ENCODE assay signal across 14 cellular contexts in the genomic region with DNA sequence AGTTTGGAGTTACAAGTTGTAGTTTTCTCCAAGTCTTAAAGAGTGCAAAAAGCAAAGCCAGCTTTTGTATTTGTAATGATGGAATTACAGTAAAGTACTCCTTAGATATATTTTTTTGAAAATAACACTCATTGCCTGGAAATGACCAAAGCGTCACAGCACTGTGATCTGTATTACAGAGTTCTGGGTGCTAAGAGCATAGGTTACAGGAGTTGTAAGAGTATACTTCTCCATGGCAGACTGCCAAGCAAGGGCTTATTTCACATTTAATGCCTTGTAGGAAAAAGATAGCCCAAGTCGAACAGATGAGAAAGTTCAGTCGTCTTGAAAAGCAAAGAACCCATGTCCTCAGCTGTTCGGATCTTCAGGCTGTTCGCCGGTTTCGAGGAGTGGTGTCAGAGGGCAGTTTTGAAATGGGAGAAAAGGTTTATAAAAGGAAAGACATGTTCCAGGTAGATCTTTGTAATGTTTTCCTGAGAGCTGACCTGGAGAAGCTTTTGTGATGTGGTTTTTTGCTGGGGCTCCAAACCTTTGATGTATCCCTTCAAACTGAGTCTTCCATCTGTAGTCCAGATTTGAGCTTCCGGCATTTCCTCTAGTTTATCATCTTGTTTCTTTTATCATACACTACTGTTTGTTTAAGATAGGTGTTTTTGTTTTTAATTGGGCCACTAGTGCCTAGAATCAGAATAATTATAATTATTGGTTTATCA. TPM values are rescaled to one million over a fixed set of nuclear protein-coding genes. Genes with fewer than 3 reads are reported as not detected.
DNase-seq lines count a peak whose midpoint lies in the region; ATAC-seq, FAIRE-seq and TF ChIP-seq lines count a peak whose summit lies in the region.
"Had no signal": no experiment of that assay in that cellular context is flagged by ENCODE, and none has a peak within 500 bp of the region (broad histone marks: within the 10 kb centered on the region; RNA-seq: fewer than 3 reads in every experiment).

No MANE protein-coding gene starts in this region.

- TF ChIP-seq POLR2A in esophagus squamous epithelium (IDR thresholded peaks at IDR 0.05) (no peak), GM18505 (IDR thresholded peaks at IDR 0.05; ENCODE audit: borderline replicate concordance, extremely low read depth, insufficient read depth, insufficient read length) (no peak)

- intact Hi-C loops in Right ventricle myocardium superior (cut with DNase I) (no loop called here), esophagus squamous epithelium (cut with DNase I) (no loop called here)

- no peak for TF ChIP-seq CTCF in cardiac muscle cell (IDR thresholded peaks at IDR 0.05; ENCODE audit: low read depth, low read length)
- no peak for TF ChIP-seq CTCF in fibroblast of pulmonary artery (IDR thresholded peaks at IDR 0.05; ENCODE audit: low read length, missing control alignments)
- no peak for TF ChIP-seq CTCF in esophagus squamous epithelium (IDR thresholded peaks at IDR 0.05)
- TF ChIP-seq CTCF in D721Med (IDR thresholded peaks at IDR 0.05; ENCODE audit: insufficient read depth, missing control alignments): no peak

- 70 to 77% methylated on average over 8 of the region's 8 CpGs for WGBS in esophagus squamous epithelium, 2 donors

- H3K4me3 ChIP-seq in cardiac muscle cell (no peak overlapping the region), fibroblast of pulmonary artery (replicated peaks; ENCODE audit: low read depth, low read length) (no peak overlapping the region), esophagus squamous epithelium (no peak overlapping the region)
- H3K4me3 ChIP-seq: heart right ventricle, left lung, vagina had no signal

- FAIRE-seq in D721Med (lab: Jason Lieb, UNC): no peak
- FAIRE-seq: GM18507 had no signal

- H3K9me3 ChIP-seq in cardiac muscle cell (ENCODE audit: low read depth): no peaks in the 10 kb centered on the region
- H3K9me3 ChIP-seq in esophagus squamous epithelium: no peaks in the 10 kb centered on the region
- H3K9me3 ChIP-seq: heart right ventricle, left lung, vagina had no signal

- H3K27me3 ChIP-seq in cardiac muscle cell (no peaks in the 10 kb centered on the region), esophagus squamous epithelium (no peaks in the 10 kb centered on the region)
- H3K27me3 ChIP-seq: heart right ventricle, left lung, vagina had no signal

- H3K4me1 ChIP-seq in cardiac muscle cell (ENCODE audit: low read depth) (peaks cover 5% of the 10 kb centered on the region), esophagus squamous epithelium (peaks cover 20 to 53% (median 28%) of the 10 kb centered on the region in 3 donors)

- H3K36me3 ChIP-seq in cardiac muscle cell (no peaks in the 10 kb centered on the region), esophagus squamous epithelium (no peaks in the 10 kb centered on the region)
- H3K36me3 ChIP-seq: heart right ventricle, left lung, vagina had no signal

- no peak overlapping the region for H3K27ac ChIP-seq in cardiac muscle cell
- no peak overlapping the region for H3K27ac ChIP-seq in esophagus squamous epithelium
- H3K27ac ChIP-seq: heart right ventricle, left lung had no signal

- DNase-seq in cardiac muscle cell (ENCODE audit: low read depth in 1 of 2, low spot score in 1 of 2): peak; percentile 36 to 74
- no peak for DNase-seq in Right ventricle myocardium superior
- DNase-seq in OCI-M1 (lab: John Stamatoyannopoulos, UW): peak; percentile 44
- peak; percentile 56 for DNase-seq in fibroblast of pulmonary artery (ENCODE audit: low read depth)
- peak; percentile 62 for DNase-seq in smooth muscle cell of the brain vasculature (ENCODE audit: low read depth, low spot score)
- DNase-seq in esophagus squamous epithelium (lab: John Stamatoyannopoulos, UW): no peak
- no peak for DNase-seq in D721Med (ENCODE audit: insufficient read length, low spot score)
- DNase-seq: heart right ventricle, Kasumi-1, left lung, NCI-H748 treated with DMSO at 0.1 percent for 48 hours had no signal

- ATAC-seq in Right ventricle myocardium superior (ENCODE audit: poor library complexity) (no peak), GM18505 (IDR thresholded peaks at IDR 0.05; ENCODE audit: unreplicated experiment) (no peak)
- ATAC-seq: heart right ventricle, left lung had no signal

RNA-seq across cellular contexts. Expression of a gene that starts 41.3 kb away (rescaled TPM):
- total RNA-seq in cardiac muscle cell (8.1 and 13.1 TPM in 2 replicates), Right ventricle myocardium superior (6.0 TPM), esophagus squamous epithelium (1 to 10 TPM; 4.4 to 8.2 (median 4.8) TPM)
- polyA plus RNA-seq in cardiac muscle cell: 15.6 and 27.4 TPM in 2 replicates

Comparison
In these comparisons a context has a peak if more than half of its experiments do, and no peak if none do; other contexts are left out.
1. DNase-seq: peak in cardiac muscle cell (2 of 2), OCI-M1 (single experiment), fibroblast of pulmonary artery (single experiment) and smooth muscle cell of the brain vasculature (single experiment); none in Right ventricle myocardium superior (single experiment), esophagus squamous epithelium (single experiment) and D721Med (single experiment).